ENCODE assay signal across 23 cellular contexts in the genomic region with DNA sequence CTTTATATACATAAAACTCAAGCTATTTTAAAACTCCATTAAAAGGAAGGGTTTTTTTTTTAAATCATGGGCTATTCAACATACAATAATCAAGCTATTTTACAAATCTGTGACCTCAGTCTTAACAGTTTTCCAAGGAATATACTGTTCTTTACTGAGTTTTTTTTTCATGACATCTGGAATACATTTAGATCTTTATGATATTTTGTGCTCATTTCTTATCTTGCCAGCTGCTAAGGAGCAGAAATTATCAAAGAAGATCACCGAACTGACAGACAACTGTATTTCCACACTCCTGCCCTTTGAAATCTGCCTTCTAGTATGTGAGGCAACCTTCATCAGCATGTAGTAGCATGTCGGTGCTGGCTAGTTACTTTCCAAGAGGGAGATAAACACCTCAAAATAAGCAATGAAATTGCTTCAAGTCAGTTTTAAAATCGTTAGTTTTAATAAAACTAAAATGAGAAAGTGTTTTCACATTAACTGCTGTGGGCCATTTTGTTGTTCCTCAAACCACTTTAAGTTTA.
"Had no signal": no experiment of that assay in that cellular context is flagged by ENCODE, and none has a peak within 500 bp of the region (broad histone marks: within the 10 kb centered on the region; RNA-seq: fewer than 3 reads in every experiment).

No MANE protein-coding gene starts in this region.

- DNase-seq: activated CD4-positive, alpha-beta T cell treated with anti-CD3 and anti-CD28 coated beads, Interleukin-2, amount 50 U/mL, for 48 hours; activated gamma-delta T cell treated with Interleukin-2 at 50 U/mL for 16 hours; activated T-cell treated with anti-CD3 and anti-CD28 coated beads for 4 hours; amniotic stem cell; dorsolateral prefrontal cortex; heart left ventricle; kidney glomerular epithelial cell; left ventricle myocardium superior; mesenchymal stem cell; naive thymus-derived CD8-positive, alpha-beta T cell; right cardiac atrium; stimulated activated naive CD8-positive, alpha-beta T cell treated with anti-CD3 and anti-CD28 coated beads, Interleukin-15, amount 100 ng/mL, for 72 hours; SW 1271; T-helper 2 cell; transverse colon; WERI-Rb-1 had no signal

- H3K4me3 ChIP-seq: dorsolateral prefrontal cortex, gastroesophageal sphincter, heart left ventricle, prostate gland, skin epidermis, suprapubic skin, transverse colon had no signal

- ATAC-seq: activated naive CD4-positive, alpha-beta T cell treated with anti-CD3 and anti-CD28 coated beads, Interleukin-2, amount 50 U/mL, for 72 hours; gastroesophageal sphincter; heart left ventricle; left ventricle myocardium superior; naive thymus-derived CD8-positive, alpha-beta T cell; stimulated activated naive CD8-positive, alpha-beta T cell treated with anti-CD3 and anti-CD28 coated beads, Interleukin-15, amount 100 ng/mL, for 72 hours had no signal

- H3K9me3 ChIP-seq: prostate gland, suprapubic skin, transverse colon had no signal

- H3K4me3 Mint-ChIP-seq: activated T-helper 1 cell treated with anti-CD3 and anti-CD28 coated beads, Interleukin-12 subunit alpha, Interleukin-12 subunit beta, Interleukin-2, Interleukin-4 antibody, amounts not matched to agents 30 ng/mL and 10 ng/mL and 1 ng/mL, durations not matched to agents 14 hours and 24 hours and 36 hours; naive thymus-derived CD8-positive, alpha-beta T cell; stimulated activated naive CD8-positive, alpha-beta T cell treated with anti-CD3 and anti-CD28 coated beads, Interleukin-15, amount 100 ng/mL, for 72 hours had no signal

- H3K27me3 ChIP-seq: dorsolateral prefrontal cortex, gastroesophageal sphincter, heart left ventricle, suprapubic skin, transverse colon had no signal

- H3K4me1 Mint-ChIP-seq: naive thymus-derived CD8-positive, alpha-beta T cell had no signal

- H3K27ac Mint-ChIP-seq: activated naive CD4-positive, alpha-beta T cell treated with anti-CD3 and anti-CD28 coated beads, Interleukin-2, amount 50 U/mL, for 72 hours; activated T-helper 1 cell treated with anti-CD3 and anti-CD28 coated beads, Interleukin-12 subunit alpha, Interleukin-12 subunit beta, Interleukin-2, Interleukin-4 antibody, amounts not matched to agents 30 ng/mL and 10 ng/mL and 1 ng/mL, durations not matched to agents 14 hours and 24 hours and 36 hours; naive thymus-derived CD8-positive, alpha-beta T cell; stimulated activated naive CD8-positive, alpha-beta T cell treated with anti-CD3 and anti-CD28 coated beads, Interleukin-15, amount 100 ng/mL, for 72 hours had no signal

- H3K27ac ChIP-seq: dorsolateral prefrontal cortex, epithelial cell of prostate, gastroesophageal sphincter, heart left ventricle, suprapubic skin, transverse colon, WERI-Rb-1 had no signal

- H3K36me3 ChIP-seq: gastroesophageal sphincter, heart left ventricle, prostate gland, suprapubic skin, transverse colon, WERI-Rb-1 had no signal
